In genomic region chr16:4925791-4926190, GRCh38 we compare ENCODE assay signal across 15 cellular contexts. TPM values are rescaled to one million over a fixed set of nuclear protein-coding genes. Genes with fewer than 3 reads are reported as not detected.
DNase-seq lines count a peak whose midpoint lies in the region; ATAC-seq and TF ChIP-seq lines count a peak whose summit lies in the region.
"Had no signal": no experiment of that assay in that cellular context is flagged by ENCODE, and none has a peak within 500 bp of the region (broad histone marks: within the 10 kb centered on the region; RNA-seq: fewer than 3 reads in every experiment).

No MANE protein-coding gene starts in this region.

- intact Hi-C loops in body of pancreas (cut with DNase I) (no loop called here), left cardiac atrium (cut with DNase I) (no loop called here)

- H3K27ac Mint-ChIP-seq in type B pancreatic cell: peak overlapping the region; percentile 99

- no peak for TF ChIP-seq POLR2A in body of pancreas (IDR thresholded peaks at IDR 0.05)

- H3K4me3 Mint-ChIP-seq in type B pancreatic cell: peak overlapping the region; percentile 86

- H3K36me3 Mint-ChIP-seq in type B pancreatic cell: peaks cover 16% of the 10 kb centered on the region

- no peaks in the 10 kb centered on the region for H3K9me3 ChIP-seq in body of pancreas
- H3K9me3 ChIP-seq in hepatocyte (ENCODE audit: low read depth): peaks cover 7% of the 10 kb centered on the region

- no peak for ATAC-seq in body of pancreas
- no peak for ATAC-seq in left cardiac atrium

- H3K4me1 ChIP-seq in body of pancreas (peaks cover 29% of the 10 kb centered on the region), hepatocyte (ENCODE audit: insufficient read depth) (peaks cover 27% of the 10 kb centered on the region)

- H3K27me3 Mint-ChIP-seq in type B pancreatic cell: peaks cover 2% of the 10 kb centered on the region

- peaks cover 61% of the 10 kb centered on the region for H3K79me2 ChIP-seq in hepatocyte

- peaks cover 27% of the 10 kb centered on the region for H3K4me1 Mint-ChIP-seq in type B pancreatic cell (ENCODE audit: unreplicated experiment)

- H3K9me2 ChIP-seq in hepatocyte (replicated peaks; ENCODE audit: insufficient read depth): no peaks in the 10 kb centered on the region

- H4K20me1 ChIP-seq in hepatocyte (ENCODE audit: insufficient read depth, poor library complexity, severe bottlenecking): no peaks in the 10 kb centered on the region

- H3K4me2 ChIP-seq in hepatocyte: peak overlapping the region; percentile 49

- no peak overlapping the region for H3K4me3 ChIP-seq in body of pancreas
- no peak overlapping the region for H3K4me3 ChIP-seq in hepatocyte
- H3K4me3 ChIP-seq: Peyer's patch had no signal

- whole genome bisulfite sequencing in body of pancreas, 2 donors: 87 to 96% methylated on average over 5 of the region's 5 CpGs
- WGBS in hepatocyte (ENCODE audit: low lambda C conversion rate, missing lambda C conversion rate): 74% methylated on average over 5 of the region's 5 CpGs

- peaks cover 6% of the 10 kb centered on the region for H3K9me3 Mint-ChIP-seq in type B pancreatic cell

- DNase-seq in HT-29 (ENCODE audit: low spot score) (peak; percentile 25), body of pancreas (no peak), hepatocyte (ENCODE audit: low spot score) (no peak), type B pancreatic cell (ENCODE audit: extremely low spot score, unreplicated experiment) (no peak), NCI-H526 treated with DMSO at 0.1 percent for 48 hours (lab: John Stamatoyannopoulos, UW) (no peak), left cardiac atrium (no peak), retina (no peak)
- no peak for DNase-seq in activated naive CD4-positive, alpha-beta T cell treated with Interleukin-2 at 50 U/mL for 16 hours
- DNase-seq: AML-193, KG1, NCI-H1930, NCI-H2171, NCI-H446 treated with DMSO at 0.1 percent for 48 hours, NCI-H82, Peyer's patch had no signal

- H3K27me3 ChIP-seq in body of pancreas: no peaks in the 10 kb centered on the region
- no peaks in the 10 kb centered on the region for H3K27me3 ChIP-seq in hepatocyte
- H3K27me3 ChIP-seq: Peyer's patch had no signal

- TF ChIP-seq CTCF in body of pancreas (IDR thresholded peaks at IDR 0.05) (no peak), hepatocyte (IDR thresholded peaks at IDR 0.05; ENCODE audit: poor library complexity) (no peak), type B pancreatic cell (conservative IDR thresholded peaks at IDR 0.05) (no peak)

- no peak overlapping the region for H2AFZ ChIP-seq in hepatocyte

- H3K27ac ChIP-seq in body of pancreas (peak overlapping the region in 3 of 4 donors; percentile 47 to 73 (median 60)), hepatocyte (peak overlapping the region; percentile 83)

- H3K36me3 ChIP-seq in body of pancreas (replicated peaks in 1 of 2; ENCODE audit: insufficient read depth in 1 of 2, low read depth in 2 of 2) (no peaks in the 10 kb centered on the region), hepatocyte (replicated peaks; ENCODE audit: insufficient read depth, low read depth) (peaks cover 3% of the 10 kb centered on the region)
- H3K36me3 ChIP-seq: Peyer's patch had no signal

RNA-seq across cellular contexts. Expression of gene PPL, which starts 11.2 kb away (rescaled TPM):
- 56.5 and 58.1 TPM in 2 replicates for total RNA-seq in HT-29 (2014; rRNA removed; shearing (Covaris generic))
- total RNA-seq in body of pancreas (10 to 100 TPM; 20.2 to 26.0 TPM), hepatocyte (29.1 and 32.8 TPM in 2 replicates), type B pancreatic cell (ENCODE audit: low replicate concordance) (142 and 428 TPM in 2 replicates), left cardiac atrium (10 to 100 TPM in 1 of 2 donors, 1 to 10 TPM in 1; 6.1 to 15.8 TPM)
- 44.5 and 45.0 TPM in 2 replicates for polyA plus RNA-seq in hepatocyte

RNA-seq across cellular contexts. Expression of gene SEC14L5, which starts 32.3 kb away (rescaled TPM):
- total RNA-seq in HT-29 (2014; rRNA removed; shearing (Covaris generic)): 0.08 TPM in 1 of 2 replicates, not detected in the other
- under 1 TPM in 1 of 2 donors, not detected in 1; 0.26 TPM for total RNA-seq in body of pancreas
- total RNA-seq in hepatocyte: 0.20 and 3.5 TPM in 2 replicates
- polyA plus RNA-seq in hepatocyte: 0.69 and 1.0 TPM in 2 replicates
- total RNA-seq in type B pancreatic cell (ENCODE audit: low replicate concordance): 0.71 and 0.92 TPM in 2 replicates
- total RNA-seq in left cardiac atrium: 1 to 10 TPM in 1 of 2 donors, under 1 TPM in 1; 0.58 to 2.3 TPM
